In the genomic region with DNA sequence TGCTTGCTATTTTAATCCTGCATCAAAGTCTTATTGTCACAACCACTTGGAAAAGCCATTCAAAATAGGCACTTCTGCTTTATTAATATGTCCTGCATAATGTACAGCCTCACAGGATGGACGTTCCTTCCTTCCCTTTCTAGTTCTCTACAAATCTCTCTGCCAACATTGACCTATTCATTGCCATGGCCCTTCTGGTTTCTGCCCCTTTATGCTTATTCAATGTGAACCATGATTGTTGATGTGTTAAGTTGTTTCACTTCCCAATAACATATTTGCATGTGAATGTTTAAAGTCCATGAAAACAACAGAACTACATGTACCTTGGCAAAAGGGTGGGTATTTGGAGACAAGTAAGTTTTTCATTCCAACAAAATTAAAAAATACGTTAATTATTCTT, we compare ENCODE assay signal across 13 cellular contexts. TPM values are rescaled to one million over a fixed set of nuclear protein-coding genes. Genes with fewer than 3 reads are reported as not detected.
"Had no signal": no experiment of that assay in that cellular context is flagged by ENCODE, and none has a peak within 500 bp of the region (broad histone marks: within the 10 kb centered on the region; RNA-seq: fewer than 3 reads in every experiment).

No MANE protein-coding gene starts in this region.

- H3K4me1 ChIP-seq: lower lobe of right lung, tibial artery, uterus had no signal

- H3K4me3 Mint-ChIP-seq: activated naive CD4-positive, alpha-beta T cell treated with anti-CD3 and anti-CD28 coated beads for 36 hours; activated T-helper 17 cell treated with anti-CD3 and anti-CD28 coated beads, Interleukin-2, amount 50 U/mL, for 72 hours; effector memory CD8-positive, alpha-beta T cell; naive thymus-derived CD8-positive, alpha-beta T cell; stimulated activated effector memory CD8-positive, alpha-beta T cell treated with anti-CD3 and anti-CD28 coated beads, Interleukin-12 subunit alpha, Interleukin-12 subunit beta, amount 100 ng/mL, for 72 hours had no signal

- H3K27me3 Mint-ChIP-seq: activated T-helper 17 cell treated with anti-CD3 and anti-CD28 coated beads, Interleukin-2, amount 50 U/mL, for 72 hours had no signal

- H3K9me3 Mint-ChIP-seq: activated T-helper 17 cell treated with anti-CD3 and anti-CD28 coated beads, Interleukin-2, amount 50 U/mL, for 72 hours; effector memory CD8-positive, alpha-beta T cell; stimulated activated effector memory CD8-positive, alpha-beta T cell treated with anti-CD3 and anti-CD28 coated beads, Interleukin-12 subunit alpha, Interleukin-12 subunit beta, amount 100 ng/mL, for 72 hours had no signal

- H3K27ac ChIP-seq: foreskin keratinocyte, lower lobe of right lung, tibial artery, uterus had no signal

- ATAC-seq: activated T-helper 17 cell treated with anti-CD3 and anti-CD28 coated beads, Interleukin-2, amount 50 U/mL, for 72 hours; effector memory CD8-positive, alpha-beta T cell; foreskin keratinocyte; lower lobe of right lung; naive thymus-derived CD8-positive, alpha-beta T cell; stimulated activated effector memory CD8-positive, alpha-beta T cell treated with anti-CD3 and anti-CD28 coated beads, Interleukin-12 subunit alpha, Interleukin-12 subunit beta, amount 100 ng/mL, for 72 hours had no signal

- H3K27ac Mint-ChIP-seq: activated naive CD4-positive, alpha-beta T cell treated with anti-CD3 and anti-CD28 coated beads for 36 hours; activated T-helper 17 cell treated with anti-CD3 and anti-CD28 coated beads, Interleukin-2, amount 50 U/mL, for 72 hours; effector memory CD8-positive, alpha-beta T cell; naive thymus-derived CD8-positive, alpha-beta T cell; stimulated activated effector memory CD8-positive, alpha-beta T cell treated with anti-CD3 and anti-CD28 coated beads, Interleukin-12 subunit alpha, Interleukin-12 subunit beta, amount 100 ng/mL, for 72 hours had no signal

- H3K9me3 ChIP-seq: lower lobe of right lung, uterus had no signal

- DNase-seq: activated CD4-positive, CD25-positive, alpha-beta regulatory T cell treated with anti-CD3 and anti-CD28 coated beads, Interleukin-2, amount 50 U/mL, for 72 hours; activated naive CD4-positive, alpha-beta T cell treated with anti-CD3 and anti-CD28 coated beads for 36 hours; dermis blood vessel endothelial cell; effector memory CD8-positive, alpha-beta T cell; foreskin keratinocyte; head of caudate nucleus; lower lobe of right lung; midbrain; naive thymus-derived CD8-positive, alpha-beta T cell; tibial artery; uterus had no signal

- H3K27me3 ChIP-seq: foreskin keratinocyte, tibial artery, uterus had no signal

- H3K36me3 ChIP-seq: lower lobe of right lung, uterus had no signal

- H3K36me3 Mint-ChIP-seq: stimulated activated effector memory CD8-positive, alpha-beta T cell treated with anti-CD3 and anti-CD28 coated beads, Interleukin-12 subunit alpha, Interleukin-12 subunit beta, amount 100 ng/mL, for 72 hours had no signal

- H3K4me3 ChIP-seq: lower lobe of right lung, tibial artery, uterus had no signal

- H3K4me1 Mint-ChIP-seq: activated T-helper 17 cell treated with anti-CD3 and anti-CD28 coated beads, Interleukin-2, amount 50 U/mL, for 72 hours; stimulated activated effector memory CD8-positive, alpha-beta T cell treated with anti-CD3 and anti-CD28 coated beads, Interleukin-12 subunit alpha, Interleukin-12 subunit beta, amount 100 ng/mL, for 72 hours had no signal

RNA-seq across cellular contexts. Expression of gene COL28A1, which starts 45.7 kb away (rescaled TPM):
- polyA plus RNA-seq: foreskin keratinocyte; naive thymus-derived CD8-positive, alpha-beta T cell had no signal
